ENCODE assay signal across 25 cellular contexts in the genomic region with DNA sequence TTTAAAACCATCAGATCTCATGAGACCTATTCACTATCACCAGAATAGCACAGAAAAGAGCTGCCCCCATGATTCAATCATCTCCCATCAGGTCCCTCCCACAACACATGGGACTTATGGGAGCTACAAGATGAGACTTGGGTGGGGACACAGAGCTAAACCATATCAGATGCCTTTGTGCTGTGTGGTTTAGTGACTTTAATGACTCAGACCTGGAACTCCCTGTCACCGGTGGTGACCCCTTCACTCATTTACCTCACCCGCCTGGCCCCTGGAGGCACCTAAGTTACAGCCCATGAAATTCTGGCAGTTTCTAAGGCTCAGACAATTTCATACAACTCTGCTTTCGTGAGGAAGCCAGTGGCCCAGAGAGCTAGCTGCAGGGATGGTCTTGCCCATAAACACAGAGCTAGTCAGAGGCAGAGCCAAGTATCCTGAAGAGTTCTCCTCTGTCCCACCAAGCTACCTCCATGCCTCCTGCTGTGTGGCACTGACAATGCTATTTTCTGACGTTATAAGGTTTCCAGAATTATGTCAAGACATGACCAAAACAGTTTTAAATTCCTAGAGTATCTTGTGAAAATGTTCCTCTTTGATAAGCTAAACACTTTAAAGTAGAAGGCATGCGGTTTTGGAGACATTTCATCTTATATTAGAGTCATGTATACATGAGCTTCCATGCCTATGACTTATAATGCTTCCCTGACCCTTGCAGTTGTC.
DNase-seq lines count a peak whose midpoint lies in the region; ATAC-seq, FAIRE-seq and TF ChIP-seq lines count a peak whose summit lies in the region.
"Had no signal": no experiment of that assay in that cellular context is flagged by ENCODE, and none has a peak within 500 bp of the region (broad histone marks: within the 10 kb centered on the region; RNA-seq: fewer than 3 reads in every experiment).

No MANE protein-coding gene starts in this region.

- no peak overlapping the region for H3K27ac ChIP-seq in HCT116 (ENCODE audit: low read depth, low read length)
- H3K27ac ChIP-seq: GM23248, KMS-11, SK-N-MC had no signal

- TF ChIP-seq CTCF in HCT116 (IDR thresholded peaks at IDR 0.05 in 2 of 3, conservative IDR thresholded peaks at IDR 0.05 in 1 of 3; ENCODE audit: borderline replicate concordance in 1 of 3, insufficient read depth in 1 of 3, low read depth in 2 of 3, low read length in 2 of 3) (no peak), fibroblast of villous mesenchyme (IDR thresholded peaks at IDR 0.05; ENCODE audit: insufficient read depth, low read depth, low read length) (no peak)

- no peaks in the 10 kb centered on the region for H3K79me2 ChIP-seq in HCT116 (ENCODE audit: insufficient read depth, low read length)

- H3K9me3 Mint-ChIP-seq in activated CD8-positive, alpha-beta T cell treated with anti-CD3 and anti-CD28 coated beads, Interleukin-2, amount 10 ng/mL, durations not matched to agents 7 days and 5 days (ENCODE audit: insufficient read depth), result no peaks in the 10 kb centered on the region

- H3K9me3 ChIP-seq in HCT116 (ENCODE audit: control insufficient read depth in 1 of 2, insufficient read depth in 1 of 2, low read depth in 1 of 2, low read length in 2 of 2), result 0 out of 4 replicates have a peak, but pooled peaks cover 0 to 4% of the 10 kb centered on the region in 2 experiments

- BruUV-seq in HCT116 (replicated peaks; lab: Mats Ljungman, UMichigan), result no TSS peak

- peaks cover 17 to 31% of the 10 kb centered on the region in 2 experiments for H3K4me1 ChIP-seq in HCT116 (ENCODE audit: control insufficient read depth in 1 of 2, insufficient read depth in 2 of 2, low read length in 2 of 2)

- H3K36me3 Mint-ChIP-seq in activated CD8-positive, alpha-beta T cell treated with anti-CD3 and anti-CD28 coated beads, Interleukin-2, amount 10 ng/mL, durations not matched to agents 7 days and 5 days (ENCODE audit: low read depth), result no peaks in the 10 kb centered on the region
- H3K36me3 Mint-ChIP-seq: CD4-positive, alpha-beta memory T cell had no signal

- TF ChIP-seq RAD21 in HCT116 (IDR thresholded peaks at IDR 0.05; ENCODE audit: low read depth), result no peak

- peak overlapping the region; percentile 30 for H3K4me2 ChIP-seq in HCT116 (ENCODE audit: low read length)
- H3K4me2 ChIP-seq: KMS-11 had no signal

- RAD21 ChIA-PET in HCT116 (lab: Charles Lee; ENCODE audit: low non-redundant PET in 1 of 2, low total read pairs in 2 of 2, uncharacterized antibody in 2 of 2, unreplicated experiment in 2 of 2), result no interaction called here

- H3K9ac ChIP-seq in HCT116 (ENCODE audit: low read length), result no peak overlapping the region
- H3K9ac ChIP-seq: GM23248, KMS-11 had no signal

- peak; percentile 82 for FAIRE-seq in RCC 7860 (lab: Jason Lieb, UNC)
- FAIRE-seq: GM12878 had no signal

- ATAC-seq in HCT116, result peak; percentile 30; the same call in 1 of the 2 replicates
- ATAC-seq in stimulated activated naive CD8-positive, alpha-beta T cell treated with anti-CD3 and anti-CD28 coated beads, Interleukin-15, Interleukin-2, amounts not matched to agents 100 U/mL and 50 U/mL, for 24 hours, result peak; percentile 57
- ATAC-seq in activated CD8-positive, alpha-beta T cell treated with anti-CD3 and anti-CD28 coated beads, Interleukin-2, amount 10 ng/mL, durations not matched to agents 7 days and 5 days, result no peak
- ATAC-seq: GM12878 had no signal

- no peaks in the 10 kb centered on the region for H3K9me2 ChIP-seq in HCT116 (ENCODE audit: insufficient read depth)

- TF ChIP-seq POLR2A in HCT116 (IDR thresholded peaks at IDR 0.05; ENCODE audit: borderline replicate concordance, extremely low read depth, insufficient read depth, insufficient read length), result no peak

- H2AFZ ChIP-seq in HCT116 (ENCODE audit: low read depth, low read length, poor library complexity, severe bottlenecking), result no peak overlapping the region
- H2AFZ ChIP-seq: GM23248 had no signal

- POLR2A ChIA-PET in HCT116 (lab: Charles Lee), result interaction anchor here (0.7 kb wide), 1 partner anchor 9 kb away, joined by 3 read pairs; no protein-coding TSS in a partner anchor
- POLR2A ChIA-PET in activated CD8-positive, alpha-beta T cell treated with anti-CD3 and anti-CD28 coated beads, Interleukin-2, amount 10 ng/mL, durations not matched to agents 7 days and 5 days (lab: Charles Lee), result no interaction called here

- DNase-seq in HCT116 (ENCODE audit: low read depth, low spot score) (no peak), RCC 7860 (ENCODE audit: low spot score) (peak; percentile 91), fibroblast of villous mesenchyme (ENCODE audit: low read depth) (peak; percentile 50), KG1 (lab: John Stamatoyannopoulos, UW) (no peak)
- DNase-seq in stimulated activated naive CD8-positive, alpha-beta T cell treated with anti-CD3 and anti-CD28 coated beads, Interleukin-15, Interleukin-2, amounts not matched to agents 100 U/mL and 50 U/mL, for 24 hours, result no peak
- no peak for DNase-seq in activated naive CD4-positive, alpha-beta T cell treated with anti-CD3 and anti-CD28 coated beads, Interleukin-2, amount 50 U/mL, for 16 hours
- DNase-seq in activated CD8-positive, alpha-beta T cell treated with anti-CD3 and anti-CD28 coated beads, Interleukin-2, amount 10 ng/mL, durations not matched to agents 7 days and 5 days, result no peak
- DNase-seq: C1 segment of cervical spinal cord; CD4-positive, alpha-beta memory T cell; COR-L47; DMS 273 treated with DMSO at 0.1 percent for 48 hours; DMS79; EL; GDM1; GM23248; H7; NCI-H1092 treated with DMSO at 0.1 percent for 48 hours; NCI-H1436; NCI-H187; NCI-H2171 treated with DMSO at 0.1 percent for 48 hours; NCI-H526; SIG-M5 had no signal

- H4K20me1 ChIP-seq in HCT116 (ENCODE audit: insufficient read depth), result no peaks in the 10 kb centered on the region

- H3K36me3 ChIP-seq in HCT116 (ENCODE audit: control insufficient read depth in 1 of 2, insufficient read depth in 2 of 2, low read length in 2 of 2), result no peaks in the 10 kb centered on the region

- H3K27me3 ChIP-seq in HCT116 (ENCODE audit: insufficient read depth, low read length), result no peaks in the 10 kb centered on the region

- H3K27me3 Mint-ChIP-seq in activated CD8-positive, alpha-beta T cell treated with anti-CD3 and anti-CD28 coated beads, Interleukin-2, amount 10 ng/mL, durations not matched to agents 7 days and 5 days (ENCODE audit: low read depth), result peaks cover 15% of the 10 kb centered on the region

- H3K27ac Mint-ChIP-seq in activated CD8-positive, alpha-beta T cell treated with anti-CD3 and anti-CD28 coated beads, Interleukin-2, amount 10 ng/mL, durations not matched to agents 7 days and 5 days, result no peak overlapping the region
- H3K27ac Mint-ChIP-seq: CD4-positive, alpha-beta memory T cell had no signal

- H3K4me1 Mint-ChIP-seq in activated CD8-positive, alpha-beta T cell treated with anti-CD3 and anti-CD28 coated beads, Interleukin-2, amount 10 ng/mL, durations not matched to agents 7 days and 5 days (ENCODE audit: low read depth), result no peaks in the 10 kb centered on the region
- H3K4me1 Mint-ChIP-seq: CD4-positive, alpha-beta memory T cell had no signal

- no peak overlapping the region for H3K4me3 Mint-ChIP-seq in activated CD8-positive, alpha-beta T cell treated with anti-CD3 and anti-CD28 coated beads, Interleukin-2, amount 10 ng/mL, durations not matched to agents 7 days and 5 days
- H3K4me3 Mint-ChIP-seq: CD4-positive, alpha-beta memory T cell had no signal

- intact Hi-C loops in HCT116 (cut with micrococcal nuclease), result no loop called here

- H3K4me3 ChIP-seq in HCT116 (replicated peaks in 1 of 2; ENCODE audit: low read depth in 1 of 2, low read length in 2 of 2) (no peak overlapping the region), fibroblast of villous mesenchyme (ENCODE audit: low read depth, low read length) (no peak overlapping the region)
- H3K4me3 ChIP-seq: GM12878, GM23248, SK-N-MC had no signal

- CTCF ChIA-PET in HCT116 (lab: Charles Lee), result no interaction called here
- CTCF ChIA-PET in activated CD8-positive, alpha-beta T cell treated with anti-CD3 and anti-CD28 coated beads, Interleukin-2, amount 10 ng/mL, durations not matched to agents 7 days and 5 days (lab: Charles Lee), result no interaction called here

TF ChIP-seq in HCT116, 20 proteins besides CTCF, POLR2A, EP300 and RAD21 (continues in another document):
- TF ChIP-seq JUND (IDR thresholded peaks at IDR 0.05) (no peak), TCF7L2 (IDR thresholded peaks at IDR 0.05; ENCODE audit: borderline replicate concordance, extremely low read depth, insufficient read depth, insufficient read length) (no peak), YY1 (IDR thresholded peaks at IDR 0.05; ENCODE audit: extremely low read depth, insufficient replicate concordance, low read depth, low read length) (no peak), POLR2AphosphoS5 (IDR thresholded peaks at IDR 0.05; ENCODE audit: low read depth, low read length) (no peak), ELF1 (IDR thresholded peaks at IDR 0.05; ENCODE audit: borderline replicate concordance, low read depth) (no peak), ZNF274 (IDR thresholded peaks at IDR 0.05; ENCODE audit: low read depth, low read length) (no peak), SP1 (IDR thresholded peaks at IDR 0.05; ENCODE audit: low read depth) (no peak), EZH2phosphoT487 (IDR thresholded peaks at IDR 0.05; ENCODE audit: borderline replicate concordance) (no peak), EGR1 (IDR thresholded peaks at IDR 0.05; ENCODE audit: low read depth) (no peak)
- TF ChIP-seq, protein P1, sequence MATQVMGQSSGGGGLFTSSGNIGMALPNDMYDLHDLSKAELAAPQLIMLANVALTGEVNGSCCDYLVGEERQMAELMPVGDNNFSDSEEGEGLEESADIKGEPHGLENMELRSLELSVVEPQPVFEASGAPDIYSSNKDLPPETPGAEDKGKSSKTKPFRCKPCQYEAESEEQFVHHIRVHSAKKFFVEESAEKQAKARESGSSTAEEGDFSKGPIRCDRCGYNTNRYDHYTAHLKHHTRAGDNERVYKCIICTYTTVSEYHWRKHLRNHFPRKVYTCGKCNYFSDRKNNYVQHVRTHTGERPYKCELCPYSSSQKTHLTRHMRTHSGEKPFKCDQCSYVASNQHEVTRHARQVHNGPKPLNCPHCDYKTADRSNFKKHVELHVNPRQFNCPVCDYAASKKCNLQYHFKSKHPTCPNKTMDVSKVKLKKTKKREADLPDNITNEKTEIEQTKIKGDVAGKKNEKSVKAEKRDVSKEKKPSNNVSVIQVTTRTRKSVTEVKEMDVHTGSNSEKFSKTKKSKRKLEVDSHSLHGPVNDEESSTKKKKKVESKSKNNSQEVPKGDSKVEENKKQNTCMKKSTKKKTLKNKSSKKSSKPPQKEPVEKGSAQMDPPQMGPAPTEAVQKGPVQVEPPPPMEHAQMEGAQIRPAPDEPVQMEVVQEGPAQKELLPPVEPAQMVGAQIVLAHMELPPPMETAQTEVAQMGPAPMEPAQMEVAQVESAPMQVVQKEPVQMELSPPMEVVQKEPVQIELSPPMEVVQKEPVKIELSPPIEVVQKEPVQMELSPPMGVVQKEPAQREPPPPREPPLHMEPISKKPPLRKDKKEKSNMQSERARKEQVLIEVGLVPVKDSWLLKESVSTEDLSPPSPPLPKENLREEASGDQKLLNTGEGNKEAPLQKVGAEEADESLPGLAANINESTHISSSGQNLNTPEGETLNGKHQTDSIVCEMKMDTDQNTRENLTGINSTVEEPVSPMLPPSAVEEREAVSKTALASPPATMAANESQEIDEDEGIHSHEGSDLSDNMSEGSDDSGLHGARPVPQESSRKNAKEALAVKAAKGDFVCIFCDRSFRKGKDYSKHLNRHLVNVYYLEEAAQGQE (IDR thresholded peaks at IDR 0.05; ENCODE audit: low read depth), result no peak

Comparison
In these comparisons a context has a peak if more than half of its experiments do, and no peak if none do; other contexts are left out.
1. DNase-seq: peak in RCC 7860 (single experiment) and fibroblast of villous mesenchyme (single experiment); none in HCT116 (single experiment), stimulated activated naive CD8-positive, alpha-beta T cell treated with anti-CD3 and anti-CD28 coated beads, Interleukin-15, Interleukin-2, amounts not matched to agents 100 U/mL and 50 U/mL, for 24 hours (single experiment), activated naive CD4-positive, alpha-beta T cell treated with anti-CD3 and anti-CD28 coated beads, Interleukin-2, amount 50 U/mL, for 16 hours (single experiment), activated CD8-positive, alpha-beta T cell treated with anti-CD3 and anti-CD28 coated beads, Interleukin-2, amount 10 ng/mL, durations not matched to agents 7 days and 5 days (single experiment) and KG1 (single experiment).